ENCODE assay signal across 19 cellular contexts in genomic region chr11:33448461-33449130, GRCh38.
"Had no signal": no experiment of that assay in that cellular context is flagged by ENCODE, and none has a peak within 500 bp of the region (broad histone marks: within the 10 kb centered on the region; RNA-seq: fewer than 3 reads in every experiment).

No MANE protein-coding gene starts in this region.

- DNase-seq: activated CD4-positive, alpha-beta T cell treated with anti-CD3 and anti-CD28 coated beads, Interleukin-2, amount 50 U/mL, for 4 hours; activated CD4-positive, CD25-positive, alpha-beta regulatory T cell treated with anti-CD3 and anti-CD28 coated beads, Interleukin-2, amount 50 U/mL, for 72 hours; activated naive CD4-positive, alpha-beta T cell treated with anti-CD3 and anti-CD28 coated beads, Interleukin-2, amount 50 U/mL, for 16 hours; cortex of kidney; effector CD8-positive, alpha-beta T cell; left colon; mucosa of descending colon; naive thymus-derived CD4-positive, alpha-beta T cell; retina; stimulated activated CD4-positive, alpha-beta T cell treated with anti-CD3 and anti-CD28 coated beads, Interleukin-12 subunit alpha, Interleukin-12 subunit beta, amount 100 ng/mL, for 4 hours; stimulated activated CD4-positive, alpha-beta T cell treated with anti-CD3 and anti-CD28 coated beads, Interleukin-2, amount 100 ng/mL, for 24 hours; stomach; T-helper 9 cell; testis; upper lobe of right lung had no signal

- H3K27ac Mint-ChIP-seq: activated T-helper 2 cell treated with anti-CD3 and anti-CD28 coated beads, Interferon-gamma antibody, Interleukin-2, Interleukin-4, amounts not matched to agents 10 μg/mL and 5 μg/mL and 100 μg/mL, durations not matched to agents 14 hours and 24 hours and 36 hours; naive thymus-derived CD4-positive, alpha-beta T cell had no signal

- ATAC-seq: left colon; mucosa of descending colon; naive thymus-derived CD4-positive, alpha-beta T cell; upper lobe of right lung had no signal

- H3K9ac ChIP-seq: parathyroid adenoma had no signal

- H3K9me3 Mint-ChIP-seq: activated T-helper 2 cell treated with anti-CD3 and anti-CD28 coated beads, Interferon-gamma antibody, Interleukin-2, Interleukin-4, amounts not matched to agents 10 μg/mL and 5 μg/mL and 100 μg/mL, durations not matched to agents 14 hours and 24 hours and 36 hours; central memory CD8-positive, alpha-beta T cell had no signal

- H3K4me3 ChIP-seq: lung, mucosa of descending colon, stomach, testis, upper lobe of right lung had no signal

- H3K9me3 ChIP-seq: mucosa of descending colon, stomach, testis, upper lobe of right lung had no signal

- H3K36me3 Mint-ChIP-seq: naive thymus-derived CD4-positive, alpha-beta T cell had no signal

- H3K36me3 ChIP-seq: stomach, upper lobe of right lung had no signal

- H3K4me1 ChIP-seq: stomach, testis, upper lobe of right lung had no signal

- H3K4me1 Mint-ChIP-seq: central memory CD8-positive, alpha-beta T cell had no signal

- H3K27ac ChIP-seq: stomach, testis, upper lobe of right lung had no signal

- H3K27me3 ChIP-seq: testis, upper lobe of right lung had no signal

- H3K4me3 Mint-ChIP-seq: central memory CD8-positive, alpha-beta T cell; naive thymus-derived CD4-positive, alpha-beta T cell had no signal

- H2AFZ ChIP-seq: parathyroid adenoma had no signal
